ENCODE assay signal across 18 cellular contexts in the genomic region with DNA sequence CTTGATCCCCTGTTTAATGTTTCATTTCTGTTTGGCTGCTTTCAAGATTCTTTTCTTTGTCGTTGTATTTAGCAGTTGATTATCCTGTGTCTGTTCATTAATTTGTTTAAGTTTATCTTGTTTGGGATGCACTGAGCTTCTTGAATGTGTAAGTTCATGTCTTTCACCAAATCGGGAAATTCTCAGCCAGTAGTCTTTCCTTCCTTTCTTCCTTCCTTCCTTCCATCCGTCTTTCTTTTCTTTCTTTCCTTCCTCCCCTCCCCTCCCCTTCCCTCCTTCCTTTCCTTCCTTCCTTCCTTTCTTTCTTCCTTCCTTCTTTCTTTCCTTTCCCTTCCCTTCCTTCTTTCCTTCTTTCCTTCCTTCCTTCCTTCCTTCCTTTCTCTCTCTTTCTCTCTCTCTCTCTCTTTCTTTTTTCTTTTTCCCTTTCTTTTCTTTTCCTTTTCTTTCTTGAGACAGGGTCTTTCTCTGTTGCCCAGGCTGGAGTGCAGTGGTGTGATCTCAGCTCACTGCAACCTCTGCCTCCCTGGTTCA. TPM values are rescaled to one million over a fixed set of nuclear protein-coding genes. Genes with fewer than 3 reads are reported as not detected.
DNase-seq lines count a peak whose midpoint lies in the region; ATAC-seq, FAIRE-seq and TF ChIP-seq lines count a peak whose summit lies in the region.
"Had no signal": no experiment of that assay in that cellular context is flagged by ENCODE, and none has a peak within 500 bp of the region (broad histone marks: within the 10 kb centered on the region; RNA-seq: fewer than 3 reads in every experiment).

No MANE protein-coding gene starts in this region.

- peaks cover 4% of the 10 kb centered on the region in 2 donors for H3K9me3 Mint-ChIP-seq in activated naive CD4-positive, alpha-beta T cell treated with anti-CD3 and anti-CD28 coated beads, Interleukin-2, amount 50 U/mL, for 72 hours
- H3K9me3 Mint-ChIP-seq: GM23338 had no signal

- TF ChIP-seq POLR2A in HepG2 (IDR thresholded peaks at IDR 0.05; ENCODE audit: insufficient read depth in 1 of 2, low read depth in 2 of 2, low read length in 2 of 2), result no peak
- TF ChIP-seq POLR2A in right lobe of liver (IDR thresholded peaks at IDR 0.05), result no peak

- no peak for ATAC-seq in HepG2
- ATAC-seq in right lobe of liver, result no peak
- ATAC-seq in activated naive CD4-positive, alpha-beta T cell treated with anti-CD3 and anti-CD28 coated beads, Interleukin-2, amount 50 U/mL, for 72 hours, result no peak
- ATAC-seq in Right ventricle myocardium superior (ENCODE audit: poor library complexity), result no peak
- ATAC-seq: GM23338 had no signal

- H3K9me3 ChIP-seq in HepG2 (ENCODE audit: low read length) (no peaks in the 10 kb centered on the region), right lobe of liver (no peaks in the 10 kb centered on the region), OCI-LY7 (ENCODE audit: low read length) (peaks cover 15% of the 10 kb centered on the region; the same call in 1 of the 2 replicates)

- no peak for TF ChIP-seq RAD21 in HepG2 (CRISPR knock-in tag; IDR thresholded peaks at IDR 0.05)

- CTCF ChIA-PET in HepG2 (lab: Yijun Ruan, JAX; ENCODE audit: low intra/inter-chr PET ratio, low total read pairs) (no interaction called here), OCI-LY7 (lab: Charles Lee; ENCODE audit: unreplicated experiment) (interaction anchor here (1.4 kb wide), 1 partner anchor 12 kb away, joined by 4 read pairs; no protein-coding TSS in a partner anchor)

- H4K20me1 ChIP-seq in HepG2 (ENCODE audit: insufficient read depth, low read length), result no peaks in the 10 kb centered on the region
- H4K20me1 ChIP-seq in OCI-LY7 (ENCODE audit: insufficient read depth, low read length), result no peaks in the 10 kb centered on the region
- H4K20me1 ChIP-seq: BLaER1 had no signal

- H3K27me3 ChIP-seq in HepG2 (ENCODE audit: control insufficient read depth in 1 of 2, insufficient read depth in 2 of 2, low read length in 2 of 2) (no peaks in the 10 kb centered on the region), right lobe of liver (no peaks in the 10 kb centered on the region)
- H3K27me3 ChIP-seq: BLaER1 had no signal

- H3K9ac ChIP-seq in HepG2 (ENCODE audit: insufficient read depth, low read depth, low read length), result no peak overlapping the region
- H3K9ac ChIP-seq: BLaER1 had no signal

- H3K4me3 ChIP-seq in HepG2 (replicated peaks in 1 of 3; ENCODE audit: insufficient read depth in 1 of 3, low read depth in 2 of 3, low read length in 3 of 3) (no peak overlapping the region), right lobe of liver (no peak overlapping the region), OCI-LY7 (ENCODE audit: low read depth, low read length, poor library complexity, severe bottlenecking) (no peak overlapping the region)
- H3K4me3 ChIP-seq: BLaER1, GM23338 had no signal

- H3K79me2 ChIP-seq in HepG2 (ENCODE audit: insufficient read depth, low read length) (no peaks in the 10 kb centered on the region), OCI-LY7 (ENCODE audit: insufficient read depth, low read depth, low read length) (no peaks in the 10 kb centered on the region)

- no peaks in the 10 kb centered on the region for H3K36me3 Mint-ChIP-seq in activated naive CD4-positive, alpha-beta T cell treated with anti-CD3 and anti-CD28 coated beads, Interleukin-2, amount 50 U/mL, for 72 hours
- H3K36me3 Mint-ChIP-seq: CD4-positive, alpha-beta memory T cell had no signal

- no TSS peak for BruUV-seq in HepG2 (replicated peaks; lab: Mats Ljungman, UMichigan)
- no TSS peak for BruUV-seq in OCI-LY7 (replicated peaks; lab: Mats Ljungman, UMichigan)

- H3K4me2 ChIP-seq in HepG2 (ENCODE audit: low read depth, low read length) (no peak overlapping the region), OCI-LY7 (ENCODE audit: low read length) (0 out of 2 replicates have a peak overlapping the region, but pooled peaks have one; percentile 9)
- H3K4me2 ChIP-seq: BLaER1, GM23338 had no signal

- no peak overlapping the region for H3K27ac ChIP-seq in HepG2 (ENCODE audit: extremely low read length, insufficient read depth, low read length)
- H3K27ac ChIP-seq in right lobe of liver, result no peak overlapping the region
- no peak overlapping the region for H3K27ac ChIP-seq in OCI-LY7 (ENCODE audit: low read depth, low read length, poor library complexity, severe bottlenecking)
- H3K27ac ChIP-seq in cingulate gyrus (ENCODE audit: low read depth, low read length), result peak overlapping the region; percentile 89
- peak overlapping the region; percentile 96 for H3K27ac ChIP-seq in temporal lobe (ENCODE audit: low read depth, low read length)
- H3K27ac ChIP-seq: 22Rv1, BLaER1 had no signal

- FAIRE-seq in HepG2 (lab: Jason Lieb, UNC), result no peak
- FAIRE-seq: G401.6, H54 had no signal

- TF ChIP-seq CTCF in HepG2 (CRISPR knock-in tag; IDR thresholded peaks at IDR 0.05) (no peak), right lobe of liver (IDR thresholded peaks at IDR 0.05) (no peak), OCI-LY7 (conservative IDR thresholded peaks at IDR 0.05; ENCODE audit: low read length) (no peak)

- H3K4me1 ChIP-seq in HepG2 (ENCODE audit: insufficient read depth, low read length), result peaks cover 47% of the 10 kb centered on the region
- H3K4me1 ChIP-seq in right lobe of liver, result peaks cover 0 to 27% (median 5%) of the 10 kb centered on the region in 4 donors
- peaks cover 6% of the 10 kb centered on the region for H3K4me1 ChIP-seq in OCI-LY7 (ENCODE audit: insufficient read depth, low read length, poor library complexity, severe bottlenecking)
- H3K4me1 ChIP-seq: BLaER1 had no signal

- 78% methylated on average over 3 of the region's 3 CpGs for WGBS in HepG2 (ENCODE audit: low lambda C conversion rate)
- 64% methylated on average over 3 of the region's 3 CpGs for WGBS in right lobe of liver (ENCODE audit: insufficient coverage, low coverage, low lambda C conversion rate, missing lambda C conversion rate)

- intact Hi-C loops in HepG2 (cut with micrococcal nuclease; ENCODE audit: unreplicated experiment), result no loop called here
- intact Hi-C loops in right lobe of liver (cut with DNase I), result no loop called here
- intact Hi-C loops in OCI-LY7 (cut with micrococcal nuclease; ENCODE audit: unreplicated experiment), result no loop called here
- intact Hi-C loops in Right ventricle myocardium superior (cut with DNase I), result no loop called here

- no peak overlapping the region for H3K27ac Mint-ChIP-seq in activated naive CD4-positive, alpha-beta T cell treated with anti-CD3 and anti-CD28 coated beads, Interleukin-2, amount 50 U/mL, for 72 hours
- H3K27ac Mint-ChIP-seq: CD14-positive monocyte, GM23338, HFFc6 had no signal

- TF ChIP-seq EP300 in HepG2 (IDR thresholded peaks at IDR 0.05; ENCODE audit: low read depth in 2 of 2, low read length in 2 of 2) (no peak), HepG2 (CRISPR knock-in tag; IDR thresholded peaks at IDR 0.05; ENCODE audit: borderline replicate concordance) (no peak)

- no peak overlapping the region for H2AFZ ChIP-seq in HepG2 (ENCODE audit: low read length)
- no peak overlapping the region; the same call in 1 of the 2 replicates for H2AFZ ChIP-seq in OCI-LY7 (ENCODE audit: low read length)
- H2AFZ ChIP-seq: GM23338 had no signal

- POLR2A ChIA-PET in HepG2 (lab: Yijun Ruan, JAX) (interaction anchor here (1.0 kb wide), 1 partner anchor 26 kb away, joined by 3 read pairs; no protein-coding TSS in a partner anchor), OCI-LY7 (lab: Charles Lee) (no interaction called here)

- H3K9me2 ChIP-seq in OCI-LY7 (ENCODE audit: insufficient read depth, low read length), result no peaks in the 10 kb centered on the region

- DNase-seq in HepG2 (ENCODE audit: low spot score), result no peak
- no peak for DNase-seq in right lobe of liver
- DNase-seq in OCI-LY7 (ENCODE audit: low spot score), result no peak
- no peak for DNase-seq in activated naive CD4-positive, alpha-beta T cell treated with anti-CD3 and anti-CD28 coated beads, Interleukin-2, amount 50 U/mL, for 72 hours (ENCODE audit: low spot score in 2 of 2)
- DNase-seq in Right ventricle myocardium superior, result no peak
- DNase-seq in hippocampal formation (lab: John Stamatoyannopoulos, UW), result no peak
- DNase-seq: CD4-positive, alpha-beta memory T cell; DMS 273 treated with DMSO at 0.1 percent for 48 hours; HCEC 1CT; HFFc6 had no signal

- H3K36me3 ChIP-seq in HepG2 (replicated peaks in 1 of 2; ENCODE audit: control insufficient read depth in 1 of 2, insufficient read depth in 2 of 2, low read length in 2 of 2) (no peaks in the 10 kb centered on the region), right lobe of liver (no peaks in the 10 kb centered on the region), OCI-LY7 (ENCODE audit: insufficient read depth, low read length) (no peaks in the 10 kb centered on the region; the same call in 1 of the 2 replicates)
- H3K36me3 ChIP-seq: BLaER1 had no signal

- in situ Hi-C loops in HepG2 (cut with HindIII; ENCODE audit: extremely low pct_ligation_motif_present, low pct_unique_long_range_greater_than_20kb), result no loop called here

RNA-seq across cellular contexts. Expression of a gene that starts 35.5 kb away (rescaled TPM):
- total RNA-seq in HepG2 (2016; rRNA removed; fragmentation: Illumina TruSeq; extraction: Trizol) (25.1 and 27.8 TPM in 2 replicates), right lobe of liver (10 to 100 TPM; 22.7 to 66.2 (median 28.5) TPM), OCI-LY7 (2022) (62.6 and 63.2 TPM in 2 replicates), temporal lobe (27.8 TPM), Right ventricle myocardium superior (65.7 TPM)
- total RNA-seq in HepG2 (2016; cell fraction: cytosol; rRNA removed; fragmentation: Illumina TruSeq; extraction: Trizol; ENCODE audit: low read depth), result 1.4 and 2.8 TPM in 2 replicates
- 21.2 and 24.1 TPM in 2 replicates for total RNA-seq in HepG2 (2016; cell fraction: insoluble cytoplasmic fraction; rRNA removed; fragmentation: Illumina TruSeq; extraction: Trizol)
- 6.8 and 8.3 TPM in 2 replicates for total RNA-seq in HepG2 (2016; cell fraction: membrane; rRNA removed; fragmentation: Illumina TruSeq; extraction: Trizol)
- 13.1 and 18.9 TPM in 2 replicates for total RNA-seq in HepG2 (2016; cell fraction: nucleus; rRNA removed; fragmentation: Illumina TruSeq; extraction: Trizol)
- polyA plus RNA-seq in HepG2 (2011; rRNA removed), result 16.8 and 18.8 TPM in 2 replicates
- 9.1 and 11.1 TPM in 2 replicates for polyA plus RNA-seq in HepG2 (2011; cell fraction: cytosol; rRNA removed)
- 12.3 and 14.2 TPM in 2 replicates for polyA plus RNA-seq in HepG2 (2011; cell fraction: nucleus; rRNA removed)
- 22.0 and 24.4 TPM in 2 replicates for polyA plus RNA-seq in HepG2 (2012)
- polyA plus RNA-seq in HepG2 (2016; cell fraction: cytosol; fragmentation: Illumina TruSeq; extraction: Trizol; ENCODE audit: low read depth), result 1.1 and 2.1 TPM in 2 replicates
- polyA plus RNA-seq in HepG2 (2016; cell fraction: insoluble cytoplasmic fraction; fragmentation: Illumina TruSeq; extraction: Trizol; ENCODE audit: low read depth), result 31.2 and 34.3 TPM in 2 replicates
- polyA plus RNA-seq in HepG2 (2016; cell fraction: membrane; fragmentation: Illumina TruSeq; extraction: Trizol; ENCODE audit: low read depth), result 5.5 and 7.5 TPM in 2 replicates
- polyA plus RNA-seq in HepG2 (2016; cell fraction: nucleus; fragmentation: Illumina TruSeq; extraction: Trizol; ENCODE audit: insufficient read depth, low read depth), result 30.0 and 34.4 TPM in 2 replicates
- polyA minus RNA-seq in HepG2 (2011; rRNA and poly(A)+ RNA removed; ENCODE audit: low replicate concordance), result 23.8 and 65.8 TPM in 2 replicates
- 12.2 and 13.9 TPM in 2 replicates for polyA minus RNA-seq in HepG2 (2011; cell fraction: cytosol; rRNA and poly(A)+ RNA removed)
- 6.3 and 8.8 TPM in 2 replicates for polyA minus RNA-seq in HepG2 (2011; cell fraction: nucleus; rRNA and poly(A)+ RNA removed)
- total RNA-seq in OCI-LY7 (2014; rRNA removed; shearing (Covaris generic)), result 62.0 and 64.6 TPM in 2 replicates
- 100 to 1,000 TPM; 124 to 161 TPM for total RNA-seq in activated naive CD4-positive, alpha-beta T cell treated with anti-CD3 and anti-CD28 coated beads, Interleukin-2, amount 50 U/mL, for 72 hours

Comparison
In these comparisons a context has a peak if more than half of its experiments do, and no peak if none do; other contexts are left out.
1. H3K27ac ChIP-seq: peak in cingulate gyrus (single experiment) and temporal lobe (single experiment); none in HepG2 (single experiment), right lobe of liver (0 of 3) and OCI-LY7 (single experiment).